17 cellular contexts compared by ENCODE assay signal in genomic region chr9:2289234-2289755, GRCh38.
DNase-seq lines count a peak whose midpoint lies in the region; ATAC-seq, FAIRE-seq and TF ChIP-seq lines count a peak whose summit lies in the region.
"Had no signal": no experiment of that assay in that cellular context is flagged by ENCODE, and none has a peak within 500 bp of the region (broad histone marks: within the 10 kb centered on the region; RNA-seq: fewer than 3 reads in every experiment).

No MANE protein-coding gene starts in this region.

- H4K91ac ChIP-seq in H9 (ENCODE audit: insufficient read length, low read depth, low read length) (no peak overlapping the region), H1 (replicated peaks; ENCODE audit: insufficient read length, low read length) (peak overlapping the region; percentile 58)

- peaks cover 3% of the 10 kb centered on the region; the same call in 1 of the 2 replicates for H3K4me1 ChIP-seq in H9 (ENCODE audit: insufficient read depth, low read length)
- H3K4me1 ChIP-seq in H1 (replicated peaks in 1 of 4; ENCODE audit: control insufficient read depth in 3 of 4, insufficient read depth in 4 of 4, low read length in 3 of 4), result peaks cover 0 to 13% (median 7%) of the 10 kb centered on the region in 4 experiments; a peak in 2 of 7 replicates

- no peaks in the 10 kb centered on the region for H3K9me3 Mint-ChIP-seq in H9
- no peaks in the 10 kb centered on the region for H3K9me3 Mint-ChIP-seq in activated naive CD8-positive, alpha-beta T cell treated with anti-CD3 and anti-CD28 coated beads for 36 hours
- H3K9me3 Mint-ChIP-seq: CD8-positive, alpha-beta T cell had no signal

- no peak overlapping the region for H2BK120ac ChIP-seq in H9 (ENCODE audit: low read depth, low read length, poor library complexity, severe bottlenecking)
- no peak overlapping the region for H2BK120ac ChIP-seq in H1 (replicated peaks; ENCODE audit: low read depth, low read length)

- H3K4ac ChIP-seq in H9 (ENCODE audit: low read depth, low read length), result no peak overlapping the region
- H3K4ac ChIP-seq in H1 (replicated peaks; ENCODE audit: insufficient read length, low read depth, low read length), result no peak overlapping the region

- H3K56ac ChIP-seq in H9 (ENCODE audit: insufficient read length, low read depth, low read length), result no peak overlapping the region
- no peak overlapping the region for H3K56ac ChIP-seq in H1 (replicated peaks; ENCODE audit: insufficient read length, low read depth, low read length)

- no peaks in the 10 kb centered on the region for H3K27me3 ChIP-seq in H9 (ENCODE audit: insufficient read depth, low read length)
- no peaks in the 10 kb centered on the region for H3K27me3 ChIP-seq in H1 (replicated peaks in 1 of 4; ENCODE audit: control insufficient read depth in 3 of 4, extremely low read depth in 1 of 4, insufficient read depth in 3 of 4, low read length in 3 of 4)
- H3K27me3 ChIP-seq in neural cell (ENCODE audit: insufficient read depth, low read depth, low read length), result no peaks in the 10 kb centered on the region

- H2BK12ac ChIP-seq in H9 (ENCODE audit: insufficient read length, low read depth, low read length) (no peak overlapping the region), H1 (ENCODE audit: low read depth, low read length) (peak overlapping the region; percentile 78; the same call in 1 of the 2 replicates)

- H4K5ac ChIP-seq in H9 (ENCODE audit: insufficient read length, low read depth, low read length) (no peak overlapping the region), H1 (ENCODE audit: insufficient read length, low read depth, low read length) (no peak overlapping the region)

- H3K14ac ChIP-seq in H9 (ENCODE audit: insufficient read depth, low read length) (no peak overlapping the region; the same call in 1 of the 2 replicates), H1 (ENCODE audit: insufficient read length) (no peak overlapping the region)

- TF ChIP-seq RAD21 in H1 (IDR thresholded peaks at IDR 0.05 in 1 of 2, conservative IDR thresholded peaks at IDR 0.05 in 1 of 2; ENCODE audit: low read depth in 2 of 2, low read length in 2 of 2) (no peak), neural cell (conservative IDR thresholded peaks at IDR 0.05) (no peak)

- no peak overlapping the region for H3K4me3 ChIP-seq in H1 (ENCODE audit: extremely low read depth in 1 of 4, insufficient read depth in 2 of 4, low read depth in 3 of 4, low read length in 4 of 4)
- H3K4me3 ChIP-seq in neural cell (ENCODE audit: low read length), result no peak overlapping the region

- H3K27ac ChIP-seq in H9 (ENCODE audit: insufficient read length, low read depth, low read length) (no peak overlapping the region), H1 (ENCODE audit: low read depth, low read length) (no peak overlapping the region), neural cell (ENCODE audit: low read length) (no peak overlapping the region)
- H3K27ac ChIP-seq: KMS-11 had no signal

- no CpG with 5 or more reads among the region's 4 CpGs for WGBS in H9 (ENCODE audit: extremely low coverage, insufficient read length, low lambda C conversion rate)
- 94% methylated on average over 4 of the region's 4 CpGs; no CpG with 5 or more reads in 1 of the 2 experiments for WGBS in H1 (ENCODE audit: extremely low coverage in 1 of 2, insufficient coverage in 1 of 2, insufficient read length in 1 of 2, insufficient replicate concordance in 2 of 2, low coverage in 1 of 2, low lambda C conversion rate in 2 of 2, missing lambda C conversion rate in 1 of 2), 2 experiments

- peak overlapping the region in 2 of 3 experiments; percentile 71 to 89; a peak in 2 of 7 replicates for H3K27ac Mint-ChIP-seq in H9
- no peak overlapping the region for H3K27ac Mint-ChIP-seq in activated naive CD8-positive, alpha-beta T cell treated with anti-CD3 and anti-CD28 coated beads for 36 hours
- H3K27ac Mint-ChIP-seq: B cell; CD8-positive, alpha-beta T cell had no signal

- POLR2A ChIA-PET in H1 (lab: Charles Lee; ENCODE audit: partially characterized antibody), result interaction anchor here (2.6 kb wide), 1 partner anchor 8 kb away, joined by 13 read pairs; no protein-coding TSS in a partner anchor

- H3K23ac ChIP-seq in H9 (ENCODE audit: insufficient read length, low read depth, low read length) (no peak overlapping the region), H1 (ENCODE audit: insufficient read length) (no peak overlapping the region)

- no peaks in the 10 kb centered on the region for H3K9me2 ChIP-seq in neural cell (ENCODE audit: insufficient read depth, low read length)

- H3K9me3 ChIP-seq in H9 (ENCODE audit: control insufficient read depth, low read depth, low read length) (no peaks in the 10 kb centered on the region), H1 (ENCODE audit: insufficient read depth in 2 of 2, low read depth in 1 of 2, low read length in 1 of 2) (no peaks in the 10 kb centered on the region), neural cell (ENCODE audit: low read length) (no peaks in the 10 kb centered on the region)

- no peaks in the 10 kb centered on the region for H3F3A ChIP-seq in neural cell (ENCODE audit: insufficient read depth, low read length, poor library complexity, severe bottlenecking)

- H2BK5ac ChIP-seq in H9 (ENCODE audit: insufficient read length, low read length) (no peak overlapping the region), H1 (ENCODE audit: low read depth, low read length) (peak overlapping the region; percentile 38; the same call in 1 of the 2 replicates)

- H2BK15ac ChIP-seq in H9 (ENCODE audit: low read depth, low read length) (no peak overlapping the region), H1 (ENCODE audit: low read length) (peak overlapping the region; percentile 62; the same call in 1 of the 2 replicates)

- H3K4me1 Mint-ChIP-seq in H9, result peaks cover 40 to 50% of the 10 kb centered on the region in 2 experiments
- no peaks in the 10 kb centered on the region for H3K4me1 Mint-ChIP-seq in activated naive CD8-positive, alpha-beta T cell treated with anti-CD3 and anti-CD28 coated beads for 36 hours
- H3K4me1 Mint-ChIP-seq: B cell had no signal

- no peak overlapping the region for H2BK20ac ChIP-seq in H9 (ENCODE audit: low read depth, low read length, poor library complexity, severe bottlenecking)
- H2BK20ac ChIP-seq in H1 (ENCODE audit: low read length), result peak overlapping the region; percentile 73; the same call in 1 of the 2 replicates

- no peak for TF ChIP-seq POLR2A in H1 (IDR thresholded peaks at IDR 0.05; ENCODE audit: control extremely low read depth in 1 of 2, low read depth in 2 of 2, low read length in 2 of 2)

- H4K8ac ChIP-seq in H9 (replicated peaks; ENCODE audit: insufficient read length, low read depth, low read length), result no peak overlapping the region
- H4K8ac ChIP-seq in H1 (ENCODE audit: extremely low read depth, insufficient read depth, low read length), result no peak overlapping the region

- H3K4me3 Mint-ChIP-seq in H9, result no peak overlapping the region
- H3K4me3 Mint-ChIP-seq in activated naive CD8-positive, alpha-beta T cell treated with anti-CD3 and anti-CD28 coated beads for 36 hours, result no peak overlapping the region
- H3K4me3 Mint-ChIP-seq: B cell; CD8-positive, alpha-beta T cell had no signal

- no peak for TF ChIP-seq CTCF in H9 (conservative IDR thresholded peaks at IDR 0.05)
- no peak for TF ChIP-seq CTCF in H1 (IDR thresholded peaks at IDR 0.05; ENCODE audit: control extremely low read depth in 1 of 3, insufficient read depth in 1 of 3, low read depth in 1 of 3, low read length in 3 of 3)
- no peak for TF ChIP-seq CTCF in neural cell (IDR thresholded peaks at IDR 0.05; ENCODE audit: poor library complexity, severe bottlenecking)

- no peak overlapping the region for H2AFZ ChIP-seq in H9 (ENCODE audit: low read length)
- H2AFZ ChIP-seq in H1 (ENCODE audit: low read length), result no peak overlapping the region
- no peak overlapping the region for H2AFZ ChIP-seq in neural cell (ENCODE audit: low read depth, low read length)

- no peak overlapping the region for H3K4me2 ChIP-seq in H9 (ENCODE audit: insufficient read depth, insufficient read length, low read length)
- no peak overlapping the region for H3K4me2 ChIP-seq in H1 (ENCODE audit: insufficient read depth in 1 of 2, low read depth in 2 of 2, low read length in 2 of 2)
- H3K4me2 ChIP-seq in neural cell (ENCODE audit: low read length), result no peak overlapping the region
- H3K4me2 ChIP-seq: KMS-11 had no signal

- no peak overlapping the region for H3T11ph ChIP-seq in H9 (ENCODE audit: low read length)

- CTCF ChIA-PET in H1 (lab: Charles Lee; ENCODE audit: partially characterized antibody), result no interaction called here

- peaks cover 0 to 16% (median 4%) of the 10 kb centered on the region in 3 experiments; a peak in 2 of 7 replicates for H3K36me3 Mint-ChIP-seq in H9 (ENCODE audit: insufficient read depth in 1 of 3, low read depth in 3 of 3)
- no peaks in the 10 kb centered on the region for H3K36me3 Mint-ChIP-seq in activated naive CD8-positive, alpha-beta T cell treated with anti-CD3 and anti-CD28 coated beads for 36 hours
- H3K36me3 Mint-ChIP-seq: CD8-positive, alpha-beta T cell had no signal

- H3K79me1 ChIP-seq in H9 (ENCODE audit: insufficient read depth, low read depth, low read length, poor library complexity, severe bottlenecking) (no peaks in the 10 kb centered on the region), H1 (ENCODE audit: low read depth, low read length) (no peaks in the 10 kb centered on the region)

- H3K18ac ChIP-seq in H9 (ENCODE audit: insufficient read length, low read depth, low read length), result no peak overlapping the region
- H3K18ac ChIP-seq in H1 (ENCODE audit: extremely low read depth, low read length), result no peak overlapping the region

- peak; percentile 20 for DNase-seq in AG20443 (ENCODE audit: low spot score)
- no peak for DNase-seq in H9
- no peak for DNase-seq in H1 (ENCODE audit: low read depth in 1 of 2, low spot score in 2 of 2)
- no peak for DNase-seq in middle frontal gyrus (ENCODE audit: extremely low spot score, low spot score)
- DNase-seq in activated naive CD8-positive, alpha-beta T cell treated with anti-CD3 and anti-CD28 coated beads for 36 hours, result no peak
- DNase-seq: CD8-positive, alpha-beta T cell; H7; MM.1S; NCI-H1105 treated with DMSO at 0.1 percent for 48 hours; NCI-H2029; NCI-H446; NCI-H774; SHP77 treated with DMSO at 0.1 percent for 48 hours had no signal

- H3K79me2 ChIP-seq in H9 (ENCODE audit: insufficient read depth, low read length), result no peaks in the 10 kb centered on the region
- H3K79me2 ChIP-seq in H1 (ENCODE audit: control insufficient read depth in 1 of 2, insufficient read depth in 2 of 2, low read length in 2 of 2), result no peaks in the 10 kb centered on the region
- H3K79me2 ChIP-seq in neural cell (replicated peaks; ENCODE audit: insufficient read depth, low read length), result no peaks in the 10 kb centered on the region

- no peaks in the 10 kb centered on the region for H3K27me3 Mint-ChIP-seq in H9 (ENCODE audit: low read depth)
- H3K27me3 Mint-ChIP-seq in activated naive CD8-positive, alpha-beta T cell treated with anti-CD3 and anti-CD28 coated beads for 36 hours, result peaks cover 16% of the 10 kb centered on the region

- no peaks in the 10 kb centered on the region; a peak in 2 of 8 replicates for H3K36me3 ChIP-seq in H1 (ENCODE audit: control insufficient read depth in 2 of 4, insufficient read depth in 4 of 4, low read length in 3 of 4)
- H3K36me3 ChIP-seq in neural cell (ENCODE audit: insufficient read depth, low read length), result no peaks in the 10 kb centered on the region

- no peaks in the 10 kb centered on the region for H4K20me1 ChIP-seq in H9 (ENCODE audit: control insufficient read depth, insufficient read depth, insufficient read length)
- no peaks in the 10 kb centered on the region for H4K20me1 ChIP-seq in H1 (replicated peaks in 1 of 2; ENCODE audit: control insufficient read depth in 1 of 2, insufficient read depth in 2 of 2, low read length in 2 of 2)
- no peaks in the 10 kb centered on the region for H4K20me1 ChIP-seq in neural cell (ENCODE audit: insufficient read depth)

- ATAC-seq in HG02884 (IDR thresholded peaks at IDR 0.05; ENCODE audit: unreplicated experiment), result no peak
- ATAC-seq: CD8-positive, alpha-beta T cell had no signal

- FAIRE-seq in H1 (lab: Jason Lieb, UNC), result no peak

- H2AK5ac ChIP-seq in H9 (ENCODE audit: insufficient read length, low read length) (peak overlapping the region; percentile 6), H1 (ENCODE audit: low read depth, low read length) (peak overlapping the region; percentile 19; the same call in 1 of the 2 replicates)

- TF ChIP-seq EP300 in H1 (IDR thresholded peaks at IDR 0.05; ENCODE audit: borderline replicate concordance in 1 of 2, low read depth in 2 of 2, low read length in 2 of 2) (no peak), neural cell (conservative IDR thresholded peaks at IDR 0.05; ENCODE audit: poor library complexity, severe bottlenecking) (no peak)

- H3K9ac ChIP-seq in H9 (ENCODE audit: extremely low read depth, insufficient read length, low read length) (no peak overlapping the region), H1 (replicated peaks in 1 of 4; ENCODE audit: extremely low read depth in 1 of 4, low read depth in 3 of 4, low read length in 3 of 4) (no peak overlapping the region), neural cell (ENCODE audit: low read length) (no peak overlapping the region)
- H3K9ac ChIP-seq: KMS-11 had no signal

- H3K23me2 ChIP-seq in H9 (ENCODE audit: insufficient read length, low read depth, low read length, poor library complexity, severe bottlenecking) (no peaks in the 10 kb centered on the region), H1 (ENCODE audit: low read depth, low read length) (no peaks in the 10 kb centered on the region)
